8 cellular contexts compared by ENCODE assay signal in the genomic region with DNA sequence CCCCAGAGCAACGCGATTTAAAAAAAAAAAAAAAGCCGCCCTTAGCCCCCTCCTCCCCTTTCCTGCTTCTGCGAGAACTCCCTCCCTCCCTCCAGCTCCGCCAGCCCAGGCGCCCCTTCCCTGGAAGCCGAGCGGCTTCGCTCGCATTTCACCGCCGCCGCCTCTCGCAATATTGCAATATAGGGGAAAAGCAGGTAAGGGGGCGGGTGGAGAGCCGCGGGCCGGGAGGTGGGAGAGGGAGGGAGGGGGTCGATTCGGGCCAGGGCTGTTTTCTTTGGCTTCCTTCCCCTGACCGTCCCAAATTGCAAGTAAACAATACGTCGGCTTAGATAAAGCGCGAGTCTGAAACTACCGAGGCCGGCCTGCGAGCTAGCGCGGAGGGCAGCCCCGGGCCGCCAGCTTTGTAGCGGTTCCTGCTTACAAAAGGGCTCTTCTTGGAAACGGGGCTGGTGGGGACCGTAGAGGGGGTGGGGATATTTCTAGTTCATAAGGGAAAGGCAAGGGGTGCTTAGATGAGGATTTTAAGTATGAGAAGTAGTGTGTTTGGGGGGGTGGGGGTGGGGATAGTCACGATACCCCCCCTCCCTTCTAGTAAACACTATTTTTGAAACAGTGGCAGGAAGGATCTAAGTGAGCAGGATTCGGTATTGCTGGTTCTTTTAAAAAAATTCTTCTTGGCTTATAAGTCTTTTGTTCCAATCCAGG. TPM values are rescaled to one million over a fixed set of nuclear protein-coding genes. Genes with fewer than 3 reads are reported as not detected.
A peak's percentile ranks its signal among the peaks of the same experiment; 100 is the strongest.
DNase-seq lines count a peak whose midpoint lies in the region; ATAC-seq and TF ChIP-seq lines count a peak whose summit lies in the region.

No MANE protein-coding gene starts in this region.

- DNase-seq in DMS 273 (lab: John Stamatoyannopoulos, UW; ENCODE audit: unreplicated experiment) = peak; percentile 76
- no peak for DNase-seq in DMS 273 treated with DMSO at 0.1 percent for 48 hours (lab: John Stamatoyannopoulos, UW)
- DNase-seq in NB4 (ENCODE audit: low read depth) = peak; percentile 69
- DNase-seq in activated CD4-positive, alpha-beta T cell treated with anti-CD3 and anti-CD28 coated beads, Interleukin-2, amount 10 ng/mL, durations not matched to agents 24 days and 14 days = peak; percentile 83
- peak; percentile 49 to 90 for DNase-seq in left lung
- peak; percentile 30 to 39 for DNase-seq in stimulated activated CD8-positive, alpha-beta memory T cell treated with anti-CD3 and anti-CD28 coated beads, Interleukin-2, amount 100 ng/mL, for 48 hours (ENCODE audit: low read depth in 2 of 2)

- peak overlapping the region; percentile 89 for H3K4me3 Mint-ChIP-seq in activated CD4-positive, alpha-beta T cell treated with anti-CD3 and anti-CD28 coated beads, Interleukin-2, amount 10 ng/mL, durations not matched to agents 24 days and 14 days

- H3K9me3 Mint-ChIP-seq in activated CD4-positive, alpha-beta T cell treated with anti-CD3 and anti-CD28 coated beads, Interleukin-2, amount 10 ng/mL, durations not matched to agents 24 days and 14 days = no peaks in the 10 kb centered on the region

- H3K27ac Mint-ChIP-seq in activated CD4-positive, alpha-beta T cell treated with anti-CD3 and anti-CD28 coated beads, Interleukin-2, amount 10 ng/mL, durations not matched to agents 24 days and 14 days = peak overlapping the region; percentile 94

- peak overlapping the region; percentile 84 for H3K27ac ChIP-seq in duodenal mucosa (ENCODE audit: low read depth, low read length)
- peak overlapping the region; percentile 97 to 98 for H3K27ac ChIP-seq in left lung

- H3K36me3 Mint-ChIP-seq in activated CD4-positive, alpha-beta T cell treated with anti-CD3 and anti-CD28 coated beads, Interleukin-2, amount 10 ng/mL, durations not matched to agents 24 days and 14 days (ENCODE audit: low read depth) = peaks cover 17% of the 10 kb centered on the region

- H3K4me1 ChIP-seq in duodenal mucosa (ENCODE audit: control insufficient read depth in 1 of 2, insufficient read depth in 2 of 2, low read length in 2 of 2) (peaks cover 30 to 33% of the 10 kb centered on the region in 2 donors), left lung (peaks cover 14 to 40% of the 10 kb centered on the region in 2 donors)

- H3K36me3 ChIP-seq in duodenal mucosa (ENCODE audit: control insufficient read depth in 1 of 2, insufficient read depth in 2 of 2, low read length in 2 of 2) = no peaks in the 10 kb centered on the region
- peaks cover 0 to 3% of the 10 kb centered on the region in 2 donors for H3K36me3 ChIP-seq in left lung

- H3K4me1 Mint-ChIP-seq in activated CD4-positive, alpha-beta T cell treated with anti-CD3 and anti-CD28 coated beads, Interleukin-2, amount 10 ng/mL, durations not matched to agents 24 days and 14 days = peaks cover 43% of the 10 kb centered on the region

- peak overlapping the region; percentile 65 for H3K9ac ChIP-seq in duodenal mucosa (ENCODE audit: low read depth in 1 of 2, low read length in 2 of 2)

- intact Hi-C loops in activated CD4-positive, alpha-beta T cell treated with anti-CD3 and anti-CD28 coated beads, Interleukin-2, amount 10 ng/mL, durations not matched to agents 24 days and 14 days (cut with micrococcal nuclease) = loop anchor here (1.0 to 10.0 kb wide), 6 partner anchors 76 to 1353 kb away; partner anchors contain the start of genes HS2ST1, PKN2, SELENOF and SH3GLB1
- intact Hi-C loops in left lung (cut with DNase I) = loop anchor here in 1 of 2 donors (10.0 kb wide), 1 partner anchor 626 kb away; no protein-coding TSS in a partner anchor

- H3K27me3 ChIP-seq in duodenal mucosa (ENCODE audit: control insufficient read depth in 1 of 2, insufficient read depth in 2 of 2, low read length in 2 of 2) (no peaks in the 10 kb centered on the region), left lung (no peaks in the 10 kb centered on the region)

- ATAC-seq in left lung (peak; percentile 3), HG02678 (IDR thresholded peaks at IDR 0.05; ENCODE audit: unreplicated experiment) (no peak)

- no peak for TF ChIP-seq POLR2A in NB4 (IDR thresholded peaks at IDR 0.05; ENCODE audit: extremely low read depth, insufficient read length)

- no peaks in the 10 kb centered on the region for H3K9me3 ChIP-seq in duodenal mucosa (ENCODE audit: control insufficient read depth in 1 of 2, low read length in 2 of 2)
- no peaks in the 10 kb centered on the region for H3K9me3 ChIP-seq in left lung

- H3K27me3 Mint-ChIP-seq in activated CD4-positive, alpha-beta T cell treated with anti-CD3 and anti-CD28 coated beads, Interleukin-2, amount 10 ng/mL, durations not matched to agents 24 days and 14 days = peaks cover 6% of the 10 kb centered on the region

- TF ChIP-seq CTCF in NB4 (IDR thresholded peaks at IDR 0.05; ENCODE audit: low read depth, low read length) = no peak
- no peak for TF ChIP-seq CTCF in left lung (IDR thresholded peaks at IDR 0.05)

- H3K4me3 ChIP-seq in NB4 (ENCODE audit: low read depth, low read length) = peak overlapping the region; percentile 67
- peak overlapping the region; percentile 85 to 88 for H3K4me3 ChIP-seq in duodenal mucosa (ENCODE audit: low read depth in 1 of 2, low read length in 2 of 2)
- H3K4me3 ChIP-seq in left lung = peak overlapping the region; percentile 73 to 76

RNA-seq across cellular contexts. Expression of gene LMO4, which starts 0.5 kb away (rescaled TPM):
- 23.7 and 26.1 TPM in 2 replicates for total RNA-seq in activated CD4-positive, alpha-beta T cell treated with anti-CD3 and anti-CD28 coated beads, Interleukin-2, amount 10 ng/mL, durations not matched to agents 24 days and 14 days
- total RNA-seq in left lung = 10 to 100 TPM; 56.9 to 66.1 TPM
